Comparison of ENCODE assay signal across 1 cellular context in the genomic region with DNA sequence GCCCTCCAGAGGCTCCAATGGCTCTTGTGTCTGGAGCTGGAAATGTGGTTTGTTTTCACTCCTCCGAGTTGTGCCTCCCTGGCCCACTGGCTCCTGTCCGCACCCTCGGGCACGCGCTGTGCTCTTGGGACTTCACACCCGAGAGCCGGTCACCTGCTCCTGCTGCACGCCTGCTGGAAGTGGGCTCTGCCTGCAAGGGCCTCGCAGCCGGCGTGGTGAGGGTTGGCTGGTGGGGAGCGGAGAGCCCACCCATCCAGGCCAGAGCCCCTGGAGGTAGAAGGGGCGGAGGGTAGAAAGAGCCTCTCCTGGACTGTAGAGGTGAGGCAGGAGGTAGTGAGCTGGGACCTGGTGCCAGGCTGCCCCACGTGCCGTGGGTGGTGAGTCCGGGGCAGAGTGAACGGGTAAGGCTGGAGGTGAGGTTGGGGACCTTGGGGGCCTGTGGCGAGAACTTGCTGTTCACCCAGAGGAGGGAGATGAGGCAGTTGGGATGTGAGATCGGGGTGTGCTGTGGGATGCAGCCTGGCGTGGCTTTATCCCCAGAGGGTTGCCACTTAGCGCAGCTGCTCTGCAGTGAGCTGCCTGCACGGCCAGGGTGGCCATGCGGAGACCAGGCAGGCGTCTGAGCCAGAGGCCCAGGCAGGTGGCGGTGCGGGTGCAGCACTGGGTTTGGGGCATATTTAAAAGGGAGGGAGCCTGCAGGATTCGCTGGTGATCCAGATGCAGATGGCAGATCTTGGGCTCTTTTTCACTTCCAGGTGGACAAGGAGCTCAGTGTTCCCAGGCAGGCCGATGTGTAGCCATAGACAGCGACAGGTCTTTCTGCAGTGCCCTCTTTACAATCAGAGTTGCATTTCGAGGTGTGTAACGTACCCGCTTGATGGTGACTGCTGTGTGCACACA.
TF ChIP-seq lines count a peak whose summit lies in the region.

No MANE protein-coding gene starts in this region.

TF ChIP-seq in HepG2, 621 proteins besides CTCF, POLR2A, EP300 and RAD21:
- TF ChIP-seq, protein P1, sequence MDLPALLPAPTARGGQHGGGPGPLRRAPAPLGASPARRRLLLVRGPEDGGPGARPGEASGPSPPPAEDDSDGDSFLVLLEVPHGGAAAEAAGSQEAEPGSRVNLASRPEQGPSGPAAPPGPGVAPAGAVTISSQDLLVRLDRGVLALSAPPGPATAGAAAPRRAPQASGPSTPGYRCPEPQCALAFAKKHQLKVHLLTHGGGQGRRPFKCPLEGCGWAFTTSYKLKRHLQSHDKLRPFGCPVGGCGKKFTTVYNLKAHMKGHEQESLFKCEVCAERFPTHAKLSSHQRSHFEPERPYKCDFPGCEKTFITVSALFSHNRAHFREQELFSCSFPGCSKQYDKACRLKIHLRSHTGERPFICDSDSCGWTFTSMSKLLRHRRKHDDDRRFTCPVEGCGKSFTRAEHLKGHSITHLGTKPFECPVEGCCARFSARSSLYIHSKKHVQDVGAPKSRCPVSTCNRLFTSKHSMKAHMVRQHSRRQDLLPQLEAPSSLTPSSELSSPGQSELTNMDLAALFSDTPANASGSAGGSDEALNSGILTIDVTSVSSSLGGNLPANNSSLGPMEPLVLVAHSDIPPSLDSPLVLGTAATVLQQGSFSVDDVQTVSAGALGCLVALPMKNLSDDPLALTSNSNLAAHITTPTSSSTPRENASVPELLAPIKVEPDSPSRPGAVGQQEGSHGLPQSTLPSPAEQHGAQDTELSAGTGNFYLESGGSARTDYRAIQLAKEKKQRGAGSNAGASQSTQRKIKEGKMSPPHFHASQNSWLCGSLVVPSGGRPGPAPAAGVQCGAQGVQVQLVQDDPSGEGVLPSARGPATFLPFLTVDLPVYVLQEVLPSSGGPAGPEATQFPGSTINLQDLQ (CRISPR knock-in tag; IDR thresholded peaks at IDR 0.05) = no peak
- TF ChIP-seq SP4 (CRISPR knock-in tag; IDR thresholded peaks at IDR 0.05) = no peak
- no peak for TF ChIP-seq ZNF709 (CRISPR knock-in tag; IDR thresholded peaks at IDR 0.05)
- TF ChIP-seq TSC22D2 (CRISPR knock-in tag; IDR thresholded peaks at IDR 0.05; ENCODE audit: borderline replicate concordance) = no peak
- peak; percentile 80 for TF ChIP-seq AGO2 (optimal IDR thresholded peaks at IDR 0.05; ENCODE audit: low read depth, low read length)
- TF ChIP-seq ZNF138 (CRISPR knock-in tag; IDR thresholded peaks at IDR 0.05; ENCODE audit: low read depth) = no peak
